ENCODE assay signal across 9 cellular contexts in genomic region chr17:37463039-37463438, GRCh38.
"Had no signal": no experiment of that assay in that cellular context is flagged by ENCODE, and none has a peak within 500 bp of the region (broad histone marks: within the 10 kb centered on the region; RNA-seq: fewer than 3 reads in every experiment).

No MANE protein-coding gene starts in this region.

- H3K4me2 ChIP-seq: GM23338 had no signal

- H3K9me3 Mint-ChIP-seq: GM23338, H9, HFFc6, IgD-negative memory B cell had no signal

- H3K4me3 ChIP-seq: GM23338 had no signal

- H3K27me3 Mint-ChIP-seq: IgD-negative memory B cell had no signal

- H3K4me1 Mint-ChIP-seq: GM23338, H9, IgD-negative memory B cell had no signal

- H3K27ac Mint-ChIP-seq: GM23338, H9, HFFc6, IgD-negative memory B cell had no signal

- ATAC-seq: GM23338 had no signal

- FAIRE-seq: H1, H54, HTR-8/SVneo had no signal

- H2AFZ ChIP-seq: GM23338 had no signal

- DNase-seq: H9, HCEC 1CT, HFFc6, KG1 had no signal

- H3K4me3 Mint-ChIP-seq: GM23338, H9, HFFc6, IgD-negative memory B cell had no signal
